14 cellular contexts compared by ENCODE assay signal in genomic region chr10:102593074-102593803, GRCh38. TPM values are rescaled to one million over a fixed set of nuclear protein-coding genes. Genes with fewer than 3 reads are reported as not detected.
DNase-seq lines count a peak whose midpoint lies in the region; ATAC-seq and TF ChIP-seq lines count a peak whose summit lies in the region.
"Had no signal": no experiment of that assay in that cellular context is flagged by ENCODE, and none has a peak within 500 bp of the region (broad histone marks: within the 10 kb centered on the region; RNA-seq: fewer than 3 reads in every experiment).

No MANE protein-coding gene starts in this region.

- H3K9me2 ChIP-seq in HCT116 (ENCODE audit: insufficient read depth): no peaks in the 10 kb centered on the region

- RAD21 ChIA-PET in HCT116 (lab: Charles Lee; ENCODE audit: low non-redundant PET in 1 of 2, low total read pairs in 2 of 2, uncharacterized antibody in 2 of 2, unreplicated experiment in 2 of 2): no interaction called here

- POLR2A ChIA-PET in HCT116 (lab: Charles Lee) (no interaction called here), GM10248 (lab: Yijun Ruan, JAX) (no interaction called here)

- no peaks in the 10 kb centered on the region for H3K27me3 Mint-ChIP-seq in activated T-helper 17 cell treated with anti-CD3 and anti-CD28 coated beads, Interleukin-2, amount 50 U/mL, for 72 hours
- H3K27me3 Mint-ChIP-seq: activated naive CD8-positive, alpha-beta T cell had no signal

- H3K9me3 Mint-ChIP-seq in activated T-helper 17 cell treated with anti-CD3 and anti-CD28 coated beads, Interleukin-2, amount 50 U/mL, for 72 hours: no peaks in the 10 kb centered on the region

- CTCF ChIA-PET in HCT116 (lab: Charles Lee) (interaction anchor here (0.9 to 1.3 kb wide), 2 partner anchors 9 to 10 kb away, joined by 3 to 6 read pairs; no protein-coding TSS in a partner anchor), GM10248 (lab: Yijun Ruan, JAX) (interaction anchor here (1.1 to 4.7 kb wide), 5 partner anchors 10 to 194 kb away, joined by 3 to 47 read pairs (median 5); partner anchors contain the start of genes ACTR1A and SUFU)

- H3K4me2 ChIP-seq in HCT116 (ENCODE audit: low read length): peak overlapping the region; percentile 10; the same call in 1 of the 2 replicates

- H3K4me1 Mint-ChIP-seq in activated T-helper 17 cell treated with anti-CD3 and anti-CD28 coated beads, Interleukin-2, amount 50 U/mL, for 72 hours: no peaks in the 10 kb centered on the region

- H3K79me2 ChIP-seq in HCT116 (ENCODE audit: insufficient read depth, low read length): 0 out of 2 replicates have a peak, but pooled peaks cover 3% of the 10 kb centered on the region

- intact Hi-C loops in HCT116 (cut with micrococcal nuclease): no loop called here

- no peaks in the 10 kb centered on the region for H3K9me3 ChIP-seq in HCT116 (ENCODE audit: control insufficient read depth in 1 of 2, insufficient read depth in 1 of 2, low read depth in 1 of 2, low read length in 2 of 2)
- H3K9me3 ChIP-seq: neutrophil, vagina had no signal

- no peak for TF ChIP-seq CTCF in HCT116 (IDR thresholded peaks at IDR 0.05 in 2 of 3, conservative IDR thresholded peaks at IDR 0.05 in 1 of 3; ENCODE audit: borderline replicate concordance in 1 of 3, insufficient read depth in 1 of 3, low read depth in 2 of 3, low read length in 2 of 3)
- no peak for TF ChIP-seq CTCF in GM10248 (IDR thresholded peaks at IDR 0.05; ENCODE audit: control extremely low read depth, extremely low read depth, low read depth, missing control alignments)

- no TSS peak for BruUV-seq in HCT116 (replicated peaks; lab: Mats Ljungman, UMichigan)

- in situ Hi-C loops in ACHN (cut with HindIII; ENCODE audit: low pct_ligation_motif_present, low pct_unique_long_range_greater_than_20kb, low sequenced_read_pairs): loop anchor here (10.0 kb wide), 1 partner anchor 88 kb away; the partner anchor contains the start of genes ACTR1A and SUFU

- H3K4me1 ChIP-seq in HCT116 (ENCODE audit: control insufficient read depth in 1 of 2, insufficient read depth in 2 of 2, low read length in 2 of 2): peaks cover 7 to 25% of the 10 kb centered on the region in 2 experiments; a peak in 3 of 4 replicates

- no peak overlapping the region for H2AFZ ChIP-seq in HCT116 (ENCODE audit: low read depth, low read length, poor library complexity, severe bottlenecking)

- H4K20me1 ChIP-seq in HCT116 (ENCODE audit: insufficient read depth): no peaks in the 10 kb centered on the region

- DNase-seq in ACHN: peak; percentile 61
- no peak for DNase-seq in HCT116 (ENCODE audit: low read depth, low spot score)
- DNase-seq in GM10248 (ENCODE audit: extremely low spot score): no peak
- no peak for DNase-seq in NCI-H524 treated with DMSO at 0.1 percent for 48 hours (lab: John Stamatoyannopoulos, UW)
- no peak for DNase-seq in DMS153 treated with DMSO at 0.1 percent for 48 hours (lab: John Stamatoyannopoulos, UW; ENCODE audit: unreplicated experiment)
- DNase-seq in OCI-M2 (lab: John Stamatoyannopoulos, UW; ENCODE audit: unreplicated experiment): no peak
- DNase-seq: AML-193, cortex of kidney, left cardiac atrium had no signal

- TF ChIP-seq POLR2A in HCT116 (IDR thresholded peaks at IDR 0.05; ENCODE audit: borderline replicate concordance, extremely low read depth, insufficient read depth, insufficient read length): no peak

- H3K4me3 Mint-ChIP-seq in activated T-helper 17 cell treated with anti-CD3 and anti-CD28 coated beads, Interleukin-2, amount 50 U/mL, for 72 hours: no peak overlapping the region
- H3K4me3 Mint-ChIP-seq: activated naive CD8-positive, alpha-beta T cell had no signal

- peak overlapping the region; percentile 73 for H3K27ac Mint-ChIP-seq in activated T-helper 17 cell treated with anti-CD3 and anti-CD28 coated beads, Interleukin-2, amount 50 U/mL, for 72 hours
- H3K27ac Mint-ChIP-seq: activated naive CD8-positive, alpha-beta T cell had no signal

- peaks cover 0 to 3% of the 10 kb centered on the region in 2 experiments; a peak in 1 of 4 replicates for H3K36me3 ChIP-seq in HCT116 (ENCODE audit: control insufficient read depth in 1 of 2, insufficient read depth in 2 of 2, low read length in 2 of 2)

- H3K4me3 ChIP-seq in HCT116 (replicated peaks in 1 of 2; ENCODE audit: low read depth in 1 of 2, low read length in 2 of 2): no peak overlapping the region
- H3K4me3 ChIP-seq: vagina had no signal

- no peak overlapping the region for H3K9ac ChIP-seq in HCT116 (ENCODE audit: low read length)

- peak; percentile 30; the same call in 1 of the 2 replicates for ATAC-seq in HCT116
- no peak for ATAC-seq in activated T-helper 17 cell treated with anti-CD3 and anti-CD28 coated beads, Interleukin-2, amount 50 U/mL, for 72 hours (replicated peaks)
- ATAC-seq: left cardiac atrium had no signal

- no peak for TF ChIP-seq RAD21 in HCT116 (IDR thresholded peaks at IDR 0.05; ENCODE audit: low read depth)

- H3K36me3 Mint-ChIP-seq in activated T-helper 17 cell treated with anti-CD3 and anti-CD28 coated beads, Interleukin-2, amount 50 U/mL, for 72 hours (ENCODE audit: low read depth): peaks cover 5% of the 10 kb centered on the region
- H3K36me3 Mint-ChIP-seq: activated naive CD8-positive, alpha-beta T cell had no signal

- H3K27me3 ChIP-seq in HCT116 (ENCODE audit: insufficient read depth, low read length) (no peaks in the 10 kb centered on the region), layer of hippocampus (ENCODE audit: control insufficient read depth, insufficient read depth, low read length) (no peaks in the 10 kb centered on the region)
- H3K27me3 ChIP-seq: neutrophil, vagina had no signal

- H3K27ac ChIP-seq in HCT116 (ENCODE audit: low read depth, low read length) (no peak overlapping the region), layer of hippocampus (ENCODE audit: low read depth, low read length) (peak overlapping the region; percentile 24)
- H3K27ac ChIP-seq: neutrophil, vagina had no signal

TF ChIP-seq in HCT116, 20 proteins besides CTCF, POLR2A, EP300 and RAD21:
- TF ChIP-seq SRF (IDR thresholded peaks at IDR 0.05; ENCODE audit: low read depth) (no peak), SIN3A (IDR thresholded peaks at IDR 0.05; ENCODE audit: low read depth) (no peak), EZH2 (IDR thresholded peaks at IDR 0.05) (no peak), JUND (IDR thresholded peaks at IDR 0.05) (no peak), ELF1 (IDR thresholded peaks at IDR 0.05; ENCODE audit: borderline replicate concordance, low read depth) (no peak)

RNA-seq across cellular contexts. Expression of gene TRIM8, which starts 51.0 kb away (rescaled TPM):
- 91.6 TPM for total RNA-seq in HCT116 (2021; ENCODE audit: unreplicated experiment)
- polyA plus RNA-seq in HCT116 (2012): 131 and 143 TPM in 2 replicates
- total RNA-seq in activated T-helper 17 cell treated with anti-CD3 and anti-CD28 coated beads, Interleukin-2, amount 50 U/mL, for 72 hours: 10 to 100 TPM; 60.0 to 73.9 TPM
